16 cellular contexts compared by ENCODE assay signal in genomic region chr1:81157686-81158085, GRCh38.
DNase-seq lines count a peak whose midpoint lies in the region; ATAC-seq, FAIRE-seq and TF ChIP-seq lines count a peak whose summit lies in the region.
"Had no signal": no experiment of that assay in that cellular context is flagged by ENCODE, and none has a peak within 500 bp of the region (broad histone marks: within the 10 kb centered on the region; RNA-seq: fewer than 3 reads in every experiment).

No MANE protein-coding gene starts in this region.

- no peaks in the 10 kb centered on the region for H3K27me3 Mint-ChIP-seq in MCF 10A (ENCODE audit: insufficient read depth, unreplicated experiment)

- TF ChIP-seq POLR2A in breast epithelium (IDR thresholded peaks at IDR 0.05), result no peak

- BruUV-seq in MCF 10A (replicated peaks; lab: Mats Ljungman, UMichigan), result no TSS peak

- H3K4me3 Mint-ChIP-seq in MCF 10A (ENCODE audit: unreplicated experiment), result no peak overlapping the region
- H3K4me3 Mint-ChIP-seq: CD8-positive, alpha-beta T cell had no signal

- H3K36me3 ChIP-seq in breast epithelium (no peaks in the 10 kb centered on the region), bronchial epithelial cell (ENCODE audit: control insufficient read depth, insufficient read depth, low read length) (no peaks in the 10 kb centered on the region)
- H3K36me3 ChIP-seq: BLaER1 had no signal

- H3K36me3 Mint-ChIP-seq in MCF 10A (ENCODE audit: insufficient read depth, unreplicated experiment), result no peaks in the 10 kb centered on the region
- H3K36me3 Mint-ChIP-seq: CD8-positive, alpha-beta T cell had no signal

- intact Hi-C loops in MCF 10A (cut with micrococcal nuclease), result no loop called here
- intact Hi-C loops in breast epithelium (cut with DNase I; ENCODE audit: low total_unique reads), result no loop called here
- intact Hi-C loops in cardiac septum (cut with DNase I), result no loop called here

- no peaks in the 10 kb centered on the region for H3K9me3 ChIP-seq in breast epithelium
- H3K9me3 ChIP-seq: BLaER1 had no signal

- DNase-seq in MCF 10A (ENCODE audit: unreplicated experiment), result peak; percentile 44
- no peak for DNase-seq in breast epithelium (ENCODE audit: low spot score in 2 of 2)
- DNase-seq in bronchial epithelial cell (ENCODE audit: low read depth), result peak; percentile 73
- no peak for DNase-seq in foreskin keratinocyte
- DNase-seq in cardiac septum (ENCODE audit: low spot score), result no peak
- DNase-seq: CD8-positive, alpha-beta T cell; KG1; NCI-H1048; NCI-H1436 treated with DMSO at 0.1 percent for 48 hours; NCI-H2029 treated with DMSO at 0.1 percent for 48 hours; NCI-H2171 treated with DMSO at 0.1 percent for 48 hours; NCI-H748 treated with DMSO at 0.1 percent for 48 hours had no signal

- POLR2A ChIA-PET in MCF 10A (lab: Yijun Ruan, JAX), result no interaction called here

- H3K9me3 Mint-ChIP-seq in MCF 10A (ENCODE audit: unreplicated experiment), result no peaks in the 10 kb centered on the region

- no peak for FAIRE-seq in bronchial epithelial cell (lab: Jason Lieb, UNC)

- H3K4me1 ChIP-seq in breast epithelium (no peaks in the 10 kb centered on the region), foreskin keratinocyte (peaks cover 9% of the 10 kb centered on the region)
- H3K4me1 ChIP-seq: BLaER1 had no signal

- TF ChIP-seq CTCF in MCF 10A (IDR thresholded peaks at IDR 0.05; ENCODE audit: unreplicated experiment) (no peak), breast epithelium (IDR thresholded peaks at IDR 0.05) (no peak), bronchial epithelial cell (IDR thresholded peaks at IDR 0.05; ENCODE audit: insufficient read depth, low read length, severe bottlenecking) (no peak), foreskin keratinocyte (conservative IDR thresholded peaks at IDR 0.05) (no peak)

- no peak overlapping the region for H3K27ac ChIP-seq in breast epithelium
- no peak overlapping the region for H3K27ac ChIP-seq in foreskin keratinocyte
- H3K27ac ChIP-seq: BLaER1 had no signal

- CTCF ChIA-PET in MCF 10A (lab: Yijun Ruan, JAX), result interaction anchor here (1.1 kb wide), 1 partner anchor 679 kb away, joined by 3 read pairs; no protein-coding TSS in a partner anchor

- H3K27me3 ChIP-seq in breast epithelium (no peaks in the 10 kb centered on the region), bronchial epithelial cell (ENCODE audit: control insufficient read depth, insufficient read depth, low read length) (no peaks in the 10 kb centered on the region), foreskin keratinocyte (no peaks in the 10 kb centered on the region)
- H3K27me3 ChIP-seq: BLaER1 had no signal

- ATAC-seq in foreskin keratinocyte (peak; percentile 48), GM21381 (IDR thresholded peaks at IDR 0.05; ENCODE audit: unreplicated experiment) (no peak), HG03135 (IDR thresholded peaks at IDR 0.05; ENCODE audit: unreplicated experiment) (no peak), HG02798 (IDR thresholded peaks at IDR 0.05; ENCODE audit: poor library complexity, unreplicated experiment) (no peak)
- ATAC-seq: CD8-positive, alpha-beta T cell had no signal

- H3K4me1 Mint-ChIP-seq in MCF 10A (ENCODE audit: insufficient read depth, unreplicated experiment), result peaks cover 17% of the 10 kb centered on the region

- H3K4me3 ChIP-seq in breast epithelium (no peak overlapping the region), bronchial epithelial cell (ENCODE audit: low read depth, low read length) (no peak overlapping the region)
- H3K4me3 ChIP-seq: BLaER1 had no signal

- H3K27ac Mint-ChIP-seq in MCF 10A (ENCODE audit: low read depth, unreplicated experiment), result no peak overlapping the region
- H3K27ac Mint-ChIP-seq: CD8-positive, alpha-beta T cell had no signal

Comparison
In these comparisons a context has a peak if more than half of its experiments do, and no peak if none do; other contexts are left out.
1. DNase-seq: peak in MCF 10A (single experiment) and bronchial epithelial cell (single experiment); none in breast epithelium (0 of 2), foreskin keratinocyte (0 of 2) and cardiac septum (single experiment).